In genomic region chr1:30911061-30911954, GRCh38 we compare ENCODE assay signal across 8 cellular contexts. TPM values are rescaled to one million over a fixed set of nuclear protein-coding genes. Genes with fewer than 3 reads are reported as not detected.
A peak's percentile ranks its signal among the peaks of the same experiment; 100 is the strongest.
DNase-seq lines count a peak whose midpoint lies in the region; ATAC-seq and TF ChIP-seq lines count a peak whose summit lies in the region.

No MANE protein-coding gene starts in this region.

- TF ChIP-seq CTCF in heart right ventricle (IDR thresholded peaks at IDR 0.05), result peak; percentile 77 to 94 (median 89)
- peak; percentile 84 for TF ChIP-seq CTCF in psoas muscle (IDR thresholded peaks at IDR 0.05)

- peak; percentile 68 to 88 (median 79) for ATAC-seq in heart right ventricle
- peak; percentile 83 to 91 (median 84) for ATAC-seq in psoas muscle
- no peak for ATAC-seq in GM18517 (IDR thresholded peaks at IDR 0.05; ENCODE audit: unreplicated experiment)
- no peak for ATAC-seq in GM19455 (IDR thresholded peaks at IDR 0.05; ENCODE audit: unreplicated experiment)

- WGBS in heart right ventricle, 2 donors, result 39 to 41% methylated on average over 9 of the region's 9 CpGs
- WGBS in psoas muscle, 3 donors, result 36 to 42% (median 40%) methylated on average over 9 of the region's 9 CpGs

- H3K36me3 ChIP-seq in heart right ventricle, result no peaks in the 10 kb centered on the region
- no peaks in the 10 kb centered on the region for H3K36me3 ChIP-seq in psoas muscle (ENCODE audit: insufficient read depth in 1 of 2, low read depth in 1 of 2)

- in situ Hi-C loops in SK-MEL-5 (cut with HindIII; ENCODE audit: low pct_unique_long_range_greater_than_20kb, low sequenced_read_pairs), result loop anchor here (25.0 kb wide), 1 partner anchor 99 kb away; no protein-coding TSS in a partner anchor

- no peak overlapping the region for H3K4me3 ChIP-seq in heart right ventricle
- no peak overlapping the region for H3K4me3 ChIP-seq in psoas muscle

- H3K27me3 ChIP-seq in heart right ventricle (peaks cover 0 to 27% (median 0%) of the 10 kb centered on the region in 7 donors), psoas muscle (ENCODE audit: insufficient read depth in 3 of 3, low read length in 2 of 3) (peaks cover 0 to 6% (median 0%) of the 10 kb centered on the region in 3 donors)

- H3K4me1 ChIP-seq in heart right ventricle (peaks cover 3 to 61% (median 20%) of the 10 kb centered on the region in 9 donors), psoas muscle (no peaks in the 10 kb centered on the region)

- intact Hi-C loops in heart right ventricle (cut with DNase I) (loop anchor here in 8 of 10 donors (1.0 to 10.0 kb wide), 10 partner anchors 109 to 1677 kb away; partner anchors contain the start of genes MATN1 (in 4 of the 8), MECR (in 1 of the 8) and PTPRU (in 1 of the 8)), psoas muscle (cut with DNase I) (loop anchor here (1.0 to 5.0 kb wide), 5 partner anchors 110 to 189 kb away; partner anchors contain the start of gene MATN1 (in 1 of the 2))

- H3K27ac ChIP-seq in heart right ventricle (peak overlapping the region in 1 of 10 donors; percentile 85), psoas muscle (no peak overlapping the region)

- DNase-seq in GM04503 (ENCODE audit: low read depth) (peak; percentile 37), NAMALWA (ENCODE audit: low spot score) (peak; percentile 68), SK-MEL-5 (ENCODE audit: low read depth, low spot score) (peak; percentile 85), amygdala (lab: John Stamatoyannopoulos, UW) (peak in 52 of 56 donors; percentile 30 to 92 (median 74)), heart right ventricle (peak; percentile 87 to 90), psoas muscle (peak; percentile 89 to 90)

- H3K9me3 ChIP-seq in heart right ventricle, result no peaks in the 10 kb centered on the region
- no peaks in the 10 kb centered on the region for H3K9me3 ChIP-seq in psoas muscle

RNA-seq across cellular contexts. Expression of gene SDC3, which starts 2.8 kb away (rescaled TPM):
- 73.0 and 75.0 TPM in 2 replicates for total RNA-seq in SK-MEL-5 (2014; rRNA removed; shearing (Covaris generic))
- polyA plus RNA-seq in SK-MEL-5 (2015; cell fraction: cytosol; rRNA removed), result 283 and 346 TPM in 2 replicates
- 109 and 114 TPM in 2 replicates for polyA plus RNA-seq in SK-MEL-5 (2015; cell fraction: nucleus; rRNA removed)
- 10 to 100 TPM; 17.9 to 57.7 (median 22.1) TPM for total RNA-seq in heart right ventricle
- 10 to 100 TPM; 13.1 to 22.2 TPM for polyA plus RNA-seq in heart right ventricle
- 10 to 100 TPM in 2 of 4 donors, 1 to 10 TPM in 2; 6.8 to 11.6 (median 10.1) TPM for total RNA-seq in psoas muscle
- polyA plus RNA-seq in psoas muscle, result 1 to 10 TPM; 3.3 to 4.8 (median 4.5) TPM

Comparison
In these comparisons a context has a peak if more than half of its experiments do, and no peak if none do; other contexts are left out.
1. DNase-seq: peak in every context shown above with its lines; median percentile 90 in psoas muscle; 88 in heart right ventricle; 85 in SK-MEL-5; 74 in amygdala; 68 in NAMALWA; 37 in GM04503.
2. ATAC-seq: peak in heart right ventricle (8 of 8) and psoas muscle (4 of 4); none in GM18517 (single experiment) and GM19455 (single experiment).